ENCODE assay signal across 28 cellular contexts in genomic region chr9:7554699-7555098, GRCh38.
"Had no signal": no experiment of that assay in that cellular context is flagged by ENCODE, and none has a peak within 500 bp of the region (broad histone marks: within the 10 kb centered on the region; RNA-seq: fewer than 3 reads in every experiment).

No MANE protein-coding gene starts in this region.

- H3K4me3 Mint-ChIP-seq: immature natural killer cell; mesothelial cell of epicardium; naive B cell; natural killer cell; nephron progenitor cell; neural progenitor cell; stimulated activated effector memory CD8-positive, alpha-beta T cell treated with anti-CD3 and anti-CD28 coated beads, Interleukin-12 subunit alpha, Interleukin-12 subunit beta, amount 100 ng/mL, for 72 hours; stimulated activated naive CD8-positive, alpha-beta T cell treated with anti-CD3 and anti-CD28 coated beads, Interleukin-15, Interleukin-2, amounts not matched to agents 100 ng/mL and 50 ng/mL, for 24 hours had no signal

- H3K27ac Mint-ChIP-seq: immature natural killer cell; mesothelial cell of epicardium; naive B cell; natural killer cell; nephron progenitor cell; neural progenitor cell; stimulated activated effector memory CD8-positive, alpha-beta T cell treated with anti-CD3 and anti-CD28 coated beads, Interleukin-12 subunit alpha, Interleukin-12 subunit beta, amount 100 ng/mL, for 72 hours; stimulated activated naive CD8-positive, alpha-beta T cell treated with anti-CD3 and anti-CD28 coated beads, Interleukin-15, Interleukin-2, amounts not matched to agents 100 ng/mL and 50 ng/mL, for 24 hours had no signal

- H3K36me3 Mint-ChIP-seq: immature natural killer cell; naive B cell; natural killer cell; neural progenitor cell; stimulated activated effector memory CD8-positive, alpha-beta T cell treated with anti-CD3 and anti-CD28 coated beads, Interleukin-12 subunit alpha, Interleukin-12 subunit beta, amount 100 ng/mL, for 72 hours had no signal

- H3K4me3 ChIP-seq: lung, neural progenitor cell, psoas muscle, sigmoid colon, spleen, suprapubic skin, thoracic aorta, tibial artery, upper lobe of right lung had no signal

- H3K36me3 ChIP-seq: neural progenitor cell, neutrophil, sigmoid colon, spleen, suprapubic skin, thoracic aorta, tibial artery, upper lobe of right lung had no signal

- H3K27ac ChIP-seq: neural progenitor cell, neutrophil, parathyroid adenoma, psoas muscle, sigmoid colon, spleen, suprapubic skin, thoracic aorta, tibial artery, upper lobe of right lung had no signal

- DNase-seq: head of caudate nucleus; hypothalamus; immature natural killer cell; kidney; left colon; mesendoderm; naive B cell; natural killer cell; nephron progenitor cell; occipital lobe; psoas muscle; sigmoid colon; small intestine; spleen; stimulated activated CD4-positive, alpha-beta T cell treated with anti-CD3 and anti-CD28 coated beads, Interleukin-4, amount 100 ng/mL, for 24 hours; stimulated activated naive CD4-positive, alpha-beta T cell; tibial artery; trophoblast cell; upper lobe of right lung had no signal

- ATAC-seq: left colon; natural killer cell; psoas muscle; stimulated activated effector memory CD8-positive, alpha-beta T cell treated with anti-CD3 and anti-CD28 coated beads, Interleukin-12 subunit alpha, Interleukin-12 subunit beta, amount 100 ng/mL, for 72 hours; upper lobe of right lung had no signal

- H3K4me1 ChIP-seq: parathyroid adenoma, psoas muscle, sigmoid colon, spleen, suprapubic skin, tibial artery, upper lobe of right lung had no signal

- H3K4me1 Mint-ChIP-seq: immature natural killer cell; mesothelial cell of epicardium; naive B cell; natural killer cell; neural progenitor cell; stimulated activated effector memory CD8-positive, alpha-beta T cell treated with anti-CD3 and anti-CD28 coated beads, Interleukin-12 subunit alpha, Interleukin-12 subunit beta, amount 100 ng/mL, for 72 hours had no signal

- H3K9me3 ChIP-seq: neutrophil, psoas muscle, sigmoid colon, suprapubic skin, thoracic aorta, tibial artery, upper lobe of right lung had no signal

- H3K9me3 Mint-ChIP-seq: immature natural killer cell; neural progenitor cell; stimulated activated effector memory CD8-positive, alpha-beta T cell treated with anti-CD3 and anti-CD28 coated beads, Interleukin-12 subunit alpha, Interleukin-12 subunit beta, amount 100 ng/mL, for 72 hours had no signal

- H3K27me3 ChIP-seq: neural progenitor cell, neutrophil, sigmoid colon, spleen, suprapubic skin, tibial artery, upper lobe of right lung had no signal
